Comparison of ENCODE assay signal across 31 cellular contexts in genomic region chr1:177710973-177711372, GRCh38.
"Had no signal": no experiment of that assay in that cellular context is flagged by ENCODE, and none has a peak within 500 bp of the region (broad histone marks: within the 10 kb centered on the region; RNA-seq: fewer than 3 reads in every experiment).

No MANE protein-coding gene starts in this region.

- H3K9me3 Mint-ChIP-seq: activated T-helper 1 cell treated with anti-CD3 and anti-CD28 coated beads, Interleukin-12 subunit alpha, Interleukin-12 subunit beta, Interleukin-2, Interleukin-4 antibody, amounts not matched to agents 30 ng/mL and 10 ng/mL and 1 ng/mL, durations not matched to agents 14 hours and 24 hours and 36 hours had no signal

- H3K9me3 ChIP-seq: adrenal gland, body of pancreas, breast epithelium, SJCRH30, SK-N-SH had no signal

- H3K4me1 Mint-ChIP-seq: activated CD4-positive, alpha-beta T cell treated with anti-CD3 and anti-CD28 coated beads for 36 hours; activated CD4-positive, alpha-beta T cell treated with anti-CD3 and anti-CD28 coated beads, Interleukin-2, amount 10 ng/mL, durations not matched to agents 7 days and 5 days had no signal

- H3K4me2 ChIP-seq: KMS-11, SK-N-SH had no signal

- H3K27ac Mint-ChIP-seq: activated CD4-positive, alpha-beta T cell treated with anti-CD3 and anti-CD28 coated beads for 36 hours; activated CD4-positive, alpha-beta T cell treated with anti-CD3 and anti-CD28 coated beads, Interleukin-2, amount 10 ng/mL, durations not matched to agents 7 days and 5 days; activated CD8-positive, alpha-beta T cell treated with anti-CD3 and anti-CD28 coated beads, Interleukin-2, amount 10 ng/mL, durations not matched to agents 7 days and 5 days; activated naive CD4-positive, alpha-beta T cell treated with anti-CD3 and anti-CD28 coated beads for 36 hours; activated naive CD4-positive, alpha-beta T cell treated with anti-CD3 and anti-CD28 coated beads, Interleukin-2, amount 50 U/mL, for 72 hours; activated T-cell treated with anti-CD3 and anti-CD28 coated beads, Interleukin-2, amount 50 U/mL, for 24 hours; activated T-helper 1 cell treated with anti-CD3 and anti-CD28 coated beads, Interleukin-12 subunit alpha, Interleukin-12 subunit beta, Interleukin-2, Interleukin-4 antibody, amounts not matched to agents 30 ng/mL and 10 ng/mL and 1 ng/mL, durations not matched to agents 14 hours and 24 hours and 36 hours; T-helper 1 cell treated with Interleukin-12 subunit alpha and Interleukin-12 subunit beta and Interleukin-4 antibody, amounts not matched to agents 30 μg/mL and 1 μg/mL, for 36 hours; T-helper 2 cell treated with Interferon-gamma antibody and Interleukin-4, amounts not matched to agents 5 μg/mL and 100 μg/mL, for 36 hours had no signal

- H3K4me3 ChIP-seq: adrenal gland, body of pancreas, breast epithelium, SJCRH30 had no signal

- H3K27ac ChIP-seq: adrenal gland, body of pancreas, breast epithelium, KMS-11, SJCRH30 had no signal

- DNase-seq: activated CD4-positive, alpha-beta T cell treated with anti-CD3 and anti-CD28 coated beads for 36 hours; activated CD4-positive, alpha-beta T cell treated with anti-CD3 and anti-CD28 coated beads, Interleukin-2, amount 10 ng/mL, durations not matched to agents 7 days and 5 days; activated CD4-positive, alpha-beta T cell treated with anti-CD3 and anti-CD28 coated beads, Interleukin-2, amount 50 U/mL, for 48 hours; activated CD8-positive, alpha-beta T cell treated with anti-CD3 and anti-CD28 coated beads, Interleukin-2, amount 10 ng/mL, durations not matched to agents 7 days and 5 days; activated gamma-delta T cell treated with Interleukin-2 at 50 U/mL for 16 hours; activated naive CD4-positive, alpha-beta T cell treated with anti-CD3 and anti-CD28 coated beads for 36 hours; activated T-cell treated with anti-CD3 and anti-CD28 coated beads, Interleukin-2, amount 50 U/mL, for 24 hours; adrenal gland; body of pancreas; cerebellar nuclear complex; MM.1S; NCI-H1092 treated with DMSO at 0.1 percent for 48 hours; NCI-H1417; NCI-H146; NCI-H187 treated with DMSO at 0.1 percent for 48 hours; NCI-H2081; NCI-H2171 treated with DMSO at 0.1 percent for 48 hours; NCI-H2227 treated with DMSO at 0.1 percent for 48 hours; NCI-H446; NCI-H510A treated with DMSO at 0.1 percent for 48 hours; SHP77; SJCRH30; SK-N-SH had no signal

- H3K36me3 ChIP-seq: adrenal gland, breast epithelium, SJCRH30 had no signal

- H3K27me3 Mint-ChIP-seq: activated CD4-positive, alpha-beta T cell treated with anti-CD3 and anti-CD28 coated beads for 36 hours; activated CD4-positive, alpha-beta T cell treated with anti-CD3 and anti-CD28 coated beads, Interleukin-2, amount 10 ng/mL, durations not matched to agents 7 days and 5 days; activated T-cell treated with anti-CD3 and anti-CD28 coated beads, Interleukin-2, amount 50 U/mL, for 24 hours had no signal

- H3K27me3 ChIP-seq: adrenal gland, body of pancreas, breast epithelium, SJCRH30 had no signal

- H3K9me2 ChIP-seq: SK-N-SH had no signal

- H3K9ac ChIP-seq: KMS-11, SK-N-SH had no signal

- ATAC-seq: activated CD4-positive, alpha-beta T cell treated with anti-CD3 and anti-CD28 coated beads for 36 hours; activated CD4-positive, CD25-positive, alpha-beta regulatory T cell treated with anti-CD3 and anti-CD28 coated beads, Interleukin-2, amount 50 U/mL, for 24 hours; activated CD8-positive, alpha-beta T cell treated with anti-CD3 and anti-CD28 coated beads, Interleukin-2, amount 10 ng/mL, durations not matched to agents 7 days and 5 days; activated naive CD4-positive, alpha-beta T cell treated with anti-CD3 and anti-CD28 coated beads, Interleukin-2, amount 50 U/mL, for 72 hours; body of pancreas; Panc1 had no signal

- H3K4me1 ChIP-seq: adrenal gland, body of pancreas, breast epithelium, SJCRH30 had no signal

- H3K4me3 Mint-ChIP-seq: activated CD4-positive, alpha-beta T cell treated with anti-CD3 and anti-CD28 coated beads for 36 hours; activated CD4-positive, alpha-beta T cell treated with anti-CD3 and anti-CD28 coated beads, Interleukin-2, amount 10 ng/mL, durations not matched to agents 7 days and 5 days; activated CD8-positive, alpha-beta T cell treated with anti-CD3 and anti-CD28 coated beads, Interleukin-2, amount 10 ng/mL, durations not matched to agents 7 days and 5 days; activated naive CD4-positive, alpha-beta T cell treated with anti-CD3 and anti-CD28 coated beads for 36 hours; activated T-cell treated with anti-CD3 and anti-CD28 coated beads, Interleukin-2, amount 50 U/mL, for 24 hours; activated T-helper 1 cell treated with anti-CD3 and anti-CD28 coated beads, Interleukin-12 subunit alpha, Interleukin-12 subunit beta, Interleukin-2, Interleukin-4 antibody, amounts not matched to agents 30 ng/mL and 10 ng/mL and 1 ng/mL, durations not matched to agents 14 hours and 24 hours and 36 hours; T-helper 1 cell treated with Interleukin-12 subunit alpha and Interleukin-12 subunit beta and Interleukin-4 antibody, amounts not matched to agents 30 μg/mL and 1 μg/mL, for 36 hours; T-helper 2 cell treated with Interferon-gamma antibody and Interleukin-4, amounts not matched to agents 5 μg/mL and 100 μg/mL, for 36 hours had no signal
